In the genomic region with DNA sequence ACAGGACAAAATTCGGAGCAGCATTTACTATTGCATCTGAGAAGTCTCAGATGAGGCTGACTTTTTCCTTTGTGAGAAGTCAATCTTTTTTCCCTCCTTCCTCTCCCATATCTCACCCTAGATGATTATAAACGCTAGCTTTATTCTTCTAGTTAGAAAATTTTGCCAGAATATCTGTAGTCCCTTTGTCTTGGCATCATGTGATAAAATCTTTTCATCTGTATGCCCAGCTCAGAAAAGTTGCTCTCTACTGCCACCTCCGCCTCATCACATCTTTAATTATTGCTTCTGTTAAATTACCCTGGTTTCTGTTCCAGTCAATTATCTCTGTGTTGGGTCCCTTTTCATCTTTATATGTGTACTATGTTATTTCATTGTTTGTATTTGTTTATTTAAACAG, we compare ENCODE assay signal across 1 cellular context.
TF ChIP-seq lines count a peak whose summit lies in the region.

No MANE protein-coding gene starts in this region.

TF ChIP-seq in SK-N-SH, 30 proteins besides CTCF, POLR2A, EP300 and RAD21 (continued from another document):
- TF ChIP-seq, protein P1, sequence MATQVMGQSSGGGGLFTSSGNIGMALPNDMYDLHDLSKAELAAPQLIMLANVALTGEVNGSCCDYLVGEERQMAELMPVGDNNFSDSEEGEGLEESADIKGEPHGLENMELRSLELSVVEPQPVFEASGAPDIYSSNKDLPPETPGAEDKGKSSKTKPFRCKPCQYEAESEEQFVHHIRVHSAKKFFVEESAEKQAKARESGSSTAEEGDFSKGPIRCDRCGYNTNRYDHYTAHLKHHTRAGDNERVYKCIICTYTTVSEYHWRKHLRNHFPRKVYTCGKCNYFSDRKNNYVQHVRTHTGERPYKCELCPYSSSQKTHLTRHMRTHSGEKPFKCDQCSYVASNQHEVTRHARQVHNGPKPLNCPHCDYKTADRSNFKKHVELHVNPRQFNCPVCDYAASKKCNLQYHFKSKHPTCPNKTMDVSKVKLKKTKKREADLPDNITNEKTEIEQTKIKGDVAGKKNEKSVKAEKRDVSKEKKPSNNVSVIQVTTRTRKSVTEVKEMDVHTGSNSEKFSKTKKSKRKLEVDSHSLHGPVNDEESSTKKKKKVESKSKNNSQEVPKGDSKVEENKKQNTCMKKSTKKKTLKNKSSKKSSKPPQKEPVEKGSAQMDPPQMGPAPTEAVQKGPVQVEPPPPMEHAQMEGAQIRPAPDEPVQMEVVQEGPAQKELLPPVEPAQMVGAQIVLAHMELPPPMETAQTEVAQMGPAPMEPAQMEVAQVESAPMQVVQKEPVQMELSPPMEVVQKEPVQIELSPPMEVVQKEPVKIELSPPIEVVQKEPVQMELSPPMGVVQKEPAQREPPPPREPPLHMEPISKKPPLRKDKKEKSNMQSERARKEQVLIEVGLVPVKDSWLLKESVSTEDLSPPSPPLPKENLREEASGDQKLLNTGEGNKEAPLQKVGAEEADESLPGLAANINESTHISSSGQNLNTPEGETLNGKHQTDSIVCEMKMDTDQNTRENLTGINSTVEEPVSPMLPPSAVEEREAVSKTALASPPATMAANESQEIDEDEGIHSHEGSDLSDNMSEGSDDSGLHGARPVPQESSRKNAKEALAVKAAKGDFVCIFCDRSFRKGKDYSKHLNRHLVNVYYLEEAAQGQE (IDR thresholded peaks at IDR 0.05; ENCODE audit: low read depth, low read length), result no peak
- TF ChIP-seq FOXJ3 (CRISPR knock-in tag; IDR thresholded peaks at IDR 0.05) (no peak), NFIC (IDR thresholded peaks at IDR 0.05; ENCODE audit: borderline replicate concordance) (no peak), POLR2AphosphoS5 (IDR thresholded peaks at IDR 0.05; ENCODE audit: low read depth, low read length) (no peak), JUND (IDR thresholded peaks at IDR 0.05) (no peak), EZH2phosphoT487 (IDR thresholded peaks at IDR 0.05; ENCODE audit: borderline replicate concordance, low read depth) (no peak), MXI1 (IDR thresholded peaks at IDR 0.05; ENCODE audit: low read depth, low read length) (no peak), RXRA (IDR thresholded peaks at IDR 0.05; ENCODE audit: borderline replicate concordance, low read depth) (no peak), ELF1 (IDR thresholded peaks at IDR 0.05) (no peak), FOXM1 (IDR thresholded peaks at IDR 0.05; ENCODE audit: low read depth) (no peak), MEF2A (IDR thresholded peaks at IDR 0.05; ENCODE audit: borderline replicate concordance, low read depth) (no peak)
- TF ChIP-seq, protein P2, sequence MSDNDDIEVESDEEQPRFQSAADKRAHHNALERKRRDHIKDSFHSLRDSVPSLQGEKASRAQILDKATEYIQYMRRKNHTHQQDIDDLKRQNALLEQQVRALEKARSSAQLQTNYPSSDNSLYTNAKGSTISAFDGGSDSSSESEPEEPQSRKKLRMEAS (IDR thresholded peaks at IDR 0.05; ENCODE audit: low read depth), result no peak
- TF ChIP-seq, protein P3, sequence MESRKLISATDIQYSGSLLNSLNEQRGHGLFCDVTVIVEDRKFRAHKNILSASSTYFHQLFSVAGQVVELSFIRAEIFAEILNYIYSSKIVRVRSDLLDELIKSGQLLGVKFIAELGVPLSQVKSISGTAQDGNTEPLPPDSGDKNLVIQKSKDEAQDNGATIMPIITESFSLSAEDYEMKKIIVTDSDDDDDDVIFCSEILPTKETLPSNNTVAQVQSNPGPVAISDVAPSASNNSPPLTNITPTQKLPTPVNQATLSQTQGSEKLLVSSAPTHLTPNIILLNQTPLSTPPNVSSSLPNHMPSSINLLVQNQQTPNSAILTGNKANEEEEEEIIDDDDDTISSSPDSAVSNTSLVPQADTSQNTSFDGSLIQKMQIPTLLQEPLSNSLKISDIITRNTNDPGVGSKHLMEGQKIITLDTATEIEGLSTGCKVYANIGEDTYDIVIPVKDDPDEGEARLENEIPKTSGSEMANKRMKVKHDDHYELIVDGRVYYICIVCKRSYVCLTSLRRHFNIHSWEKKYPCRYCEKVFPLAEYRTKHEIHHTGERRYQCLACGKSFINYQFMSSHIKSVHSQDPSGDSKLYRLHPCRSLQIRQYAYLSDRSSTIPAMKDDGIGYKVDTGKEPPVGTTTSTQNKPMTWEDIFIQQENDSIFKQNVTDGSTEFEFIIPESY (IDR thresholded peaks at IDR 0.05; ENCODE audit: borderline replicate concordance, low read depth), result no peak
- TF ChIP-seq, protein P4, sequence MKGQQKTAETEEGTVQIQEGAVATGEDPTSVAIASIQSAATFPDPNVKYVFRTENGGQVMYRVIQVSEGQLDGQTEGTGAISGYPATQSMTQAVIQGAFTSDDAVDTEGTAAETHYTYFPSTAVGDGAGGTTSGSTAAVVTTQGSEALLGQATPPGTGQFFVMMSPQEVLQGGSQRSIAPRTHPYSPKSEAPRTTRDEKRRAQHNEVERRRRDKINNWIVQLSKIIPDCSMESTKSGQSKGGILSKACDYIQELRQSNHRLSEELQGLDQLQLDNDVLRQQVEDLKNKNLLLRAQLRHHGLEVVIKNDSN (IDR thresholded peaks at IDR 0.05; ENCODE audit: borderline replicate concordance, low read depth), result no peak
TF ChIP-seq in SK-N-SH: peak in this region for 0.
